ENCODE assay signal across 27 cellular contexts in the genomic region with DNA sequence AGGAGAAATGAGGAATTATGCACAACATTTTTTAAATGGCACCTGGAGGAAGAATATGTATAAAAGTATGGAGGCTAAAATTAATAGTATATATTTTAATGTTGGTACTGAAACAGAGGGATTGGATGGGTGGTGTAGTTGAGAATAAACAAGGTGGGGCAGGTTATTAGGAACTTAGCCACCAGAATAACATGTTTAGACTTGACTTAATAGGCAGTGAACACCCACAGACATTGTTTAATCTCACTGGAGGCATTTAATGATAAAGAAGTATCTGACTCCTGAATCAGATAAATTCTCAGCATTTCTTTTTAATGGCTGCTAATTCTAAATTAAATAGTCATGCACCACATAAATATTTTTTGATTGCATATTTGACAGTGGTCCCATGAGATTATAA.
DNase-seq lines count a peak whose midpoint lies in the region; ATAC-seq, FAIRE-seq and TF ChIP-seq lines count a peak whose summit lies in the region.
"Had no signal": no experiment of that assay in that cellular context is flagged by ENCODE, and none has a peak within 500 bp of the region (broad histone marks: within the 10 kb centered on the region; RNA-seq: fewer than 3 reads in every experiment).

No MANE protein-coding gene starts in this region.

- in situ Hi-C loops in mammary epithelial cell (cut with MboI; ENCODE audit: low sequenced_read_pairs in 2 of 2): no loop called here

- H3K79me2 ChIP-seq in mammary epithelial cell (ENCODE audit: insufficient read depth, low read length) (no peaks in the 10 kb centered on the region), keratinocyte (ENCODE audit: control insufficient read depth, insufficient read depth, low read length) (no peaks in the 10 kb centered on the region)

- no TSS peak for BruUV-seq in mammary epithelial cell (replicated peaks; lab: Mats Ljungman, UMichigan)
- no TSS peak for BruUV-seq in MCF 10A (replicated peaks; lab: Mats Ljungman, UMichigan)

- H3K9me1 ChIP-seq in keratinocyte (ENCODE audit: control insufficient read depth, extremely low read depth, insufficient read depth, low read length): no peaks in the 10 kb centered on the region

- no peak overlapping the region for H2AFZ ChIP-seq in mammary epithelial cell (ENCODE audit: low read depth, low read length)
- H2AFZ ChIP-seq in keratinocyte (ENCODE audit: control insufficient read depth, low read length): no peak overlapping the region

- H3K27me3 Mint-ChIP-seq in MCF 10A (ENCODE audit: insufficient read depth, unreplicated experiment): no peaks in the 10 kb centered on the region
- H3K27me3 Mint-ChIP-seq: CD4-positive, alpha-beta T cell; CD8-positive, alpha-beta memory T cell had no signal

- peak overlapping the region; percentile 26 for H3K27ac ChIP-seq in mammary epithelial cell (ENCODE audit: insufficient read depth, low read depth, low read length)
- H3K27ac ChIP-seq in RWPE2 (ENCODE audit: poor library complexity, severe bottlenecking): no peak overlapping the region
- H3K27ac ChIP-seq in epithelial cell of prostate: peak overlapping the region; percentile 8
- H3K27ac ChIP-seq in keratinocyte (ENCODE audit: control insufficient read depth, insufficient read depth, low read length): no peak overlapping the region
- H3K27ac ChIP-seq: BLaER1 treated with 17β-estradiol and CSF1 and Interleukin-3, amounts not matched to agents 10 nM and 100 nM had no signal

- dilution Hi-C loops in mammary epithelial cell (cut with HindIII; ENCODE audit: low sequenced_read_pairs) (no loop called here), keratinocyte (cut with MboI; ENCODE audit: extremely low pct_ligation_motif_present, low sequenced_read_pairs) (loop anchor here (25.0 kb wide), 1 partner anchor 495 kb away; no protein-coding TSS in a partner anchor)

- CTCF ChIA-PET in mammary epithelial cell (lab: Charles Lee; ENCODE audit: low non-redundant PET) (no interaction called here), MCF 10A (lab: Yijun Ruan, JAX) (no interaction called here)

- H3K4me1 Mint-ChIP-seq in MCF 10A (ENCODE audit: insufficient read depth, unreplicated experiment): peaks cover 14% of the 10 kb centered on the region
- H3K4me1 Mint-ChIP-seq: CD14-positive monocyte; CD8-positive, alpha-beta memory T cell had no signal

- peak; percentile 13 for FAIRE-seq in keratinocyte (lab: Jason Lieb, UNC)
- FAIRE-seq: D721Med, GM12878, GM19239, H1 had no signal

- intact Hi-C loops in mammary epithelial cell (cut with micrococcal nuclease) (loop anchor here (5.0 kb wide), 1 partner anchor 75 kb away; no protein-coding TSS in a partner anchor), MCF 10A (cut with micrococcal nuclease) (no loop called here)

- no peaks in the 10 kb centered on the region for H3K36me3 ChIP-seq in mammary epithelial cell (ENCODE audit: insufficient read depth, low read length)
- H3K36me3 ChIP-seq in RWPE2 (ENCODE audit: low read depth): no peaks in the 10 kb centered on the region
- no peaks in the 10 kb centered on the region for H3K36me3 ChIP-seq in keratinocyte (ENCODE audit: control insufficient read depth in 2 of 2, extremely low read depth in 1 of 2, insufficient read depth in 2 of 2, low read length in 2 of 2)
- H3K36me3 ChIP-seq: BE2C; BLaER1 treated with 17β-estradiol and CSF1 and Interleukin-3, amounts not matched to agents 10 nM and 100 nM had no signal

- POLR2A ChIA-PET in MCF 10A (lab: Yijun Ruan, JAX): no interaction called here

- H3K4me3 ChIP-seq in mammary epithelial cell (replicated peaks in 1 of 3; ENCODE audit: insufficient read depth in 1 of 3, low read depth in 2 of 3, low read length in 3 of 3) (no peak overlapping the region), RWPE2 (ENCODE audit: severe bottlenecking) (no peak overlapping the region), keratinocyte (ENCODE audit: control insufficient read depth in 2 of 3, extremely low read depth in 1 of 3, insufficient read depth in 2 of 3, low read depth in 1 of 3, low read length in 3 of 3) (no peak overlapping the region)
- H3K4me3 ChIP-seq: A549; BLaER1 treated with 17β-estradiol and CSF1 and Interleukin-3, amounts not matched to agents 10 nM and 100 nM; GM12878 had no signal

- H3K27ac Mint-ChIP-seq in MCF 10A (ENCODE audit: low read depth, unreplicated experiment): no peak overlapping the region
- H3K27ac Mint-ChIP-seq: CD14-positive monocyte; CD4-positive, alpha-beta T cell; CD8-positive, alpha-beta memory T cell had no signal

- 0 out of 3 replicates have a peak, but pooled peaks have one; percentile 31 for ATAC-seq in RWPE2 (ENCODE audit: low read depth)
- ATAC-seq: A549, GM12878 had no signal

- peak; percentile 46 for DNase-seq in mammary epithelial cell
- no peak for DNase-seq in MCF 10A (ENCODE audit: unreplicated experiment)
- no peak for DNase-seq in RWPE2 (ENCODE audit: low spot score)
- peak; percentile 14 for DNase-seq in epithelial cell of prostate (ENCODE audit: low read depth, low spot score)
- DNase-seq in keratinocyte (ENCODE audit: low read depth, low spot score): peak; percentile 48
- DNase-seq in activated naive CD4-positive, alpha-beta T cell treated with anti-CD3 and anti-CD28 coated beads, Interleukin-2, amount 50 U/mL, for 16 hours: no peak
- no peak for DNase-seq in KG1 (lab: John Stamatoyannopoulos, UW)
- DNase-seq in stimulated activated CD4-positive, alpha-beta T cell treated with anti-CD3 and anti-CD28 coated beads, Interleukin-4, amount 100 ng/mL, for 24 hours: no peak
- DNase-seq: 8988T; ACHN; AML-193; BE2C; CD4-positive, alpha-beta T cell; CD8-positive, alpha-beta memory T cell; DMS 273 treated with DMSO at 0.1 percent for 48 hours; DMS79; EL; GDM1; H7; HCEC 1CT had no signal

- H3K27me3 ChIP-seq in mammary epithelial cell (ENCODE audit: insufficient read depth, low read length) (no peaks in the 10 kb centered on the region), RWPE2 (ENCODE audit: insufficient read depth, poor library complexity, severe bottlenecking) (no peaks in the 10 kb centered on the region), keratinocyte (ENCODE audit: control insufficient read depth, extremely low read depth, insufficient read depth, low read length) (no peaks in the 10 kb centered on the region)
- H3K27me3 ChIP-seq: BE2C; BLaER1 treated with 17β-estradiol and CSF1 and Interleukin-3, amounts not matched to agents 10 nM and 100 nM had no signal

- no peak overlapping the region for H3K4me3 Mint-ChIP-seq in MCF 10A (ENCODE audit: unreplicated experiment)
- H3K4me3 Mint-ChIP-seq: CD14-positive monocyte; CD4-positive, alpha-beta T cell; CD8-positive, alpha-beta memory T cell had no signal

- no peaks in the 10 kb centered on the region for H3K9me3 Mint-ChIP-seq in MCF 10A (ENCODE audit: unreplicated experiment)
- H3K9me3 Mint-ChIP-seq: CD4-positive, alpha-beta T cell had no signal

- H3K4me1 ChIP-seq in mammary epithelial cell (ENCODE audit: insufficient read depth, low read length) (peaks cover 19% of the 10 kb centered on the region), RWPE2 (ENCODE audit: insufficient read depth, poor library complexity, severe bottlenecking) (peaks cover 18% of the 10 kb centered on the region), keratinocyte (ENCODE audit: control insufficient read depth, extremely low read depth, insufficient read depth, low read length) (peaks cover 27% of the 10 kb centered on the region)
- H3K4me1 ChIP-seq: BE2C; BLaER1 treated with 17β-estradiol and CSF1 and Interleukin-3, amounts not matched to agents 10 nM and 100 nM had no signal

- H3K9me3 ChIP-seq in mammary epithelial cell (replicated peaks; ENCODE audit: insufficient read depth, low read length) (no peaks in the 10 kb centered on the region), RWPE2 (ENCODE audit: severe bottlenecking) (no peaks in the 10 kb centered on the region), keratinocyte (ENCODE audit: control insufficient read depth, low read depth, low read length) (no peaks in the 10 kb centered on the region)
- H3K9me3 ChIP-seq: A549; BE2C; BLaER1 treated with 17β-estradiol and CSF1 and Interleukin-3, amounts not matched to agents 10 nM and 100 nM had no signal

- no peaks in the 10 kb centered on the region for H3K36me3 Mint-ChIP-seq in MCF 10A (ENCODE audit: insufficient read depth, unreplicated experiment)
- H3K36me3 Mint-ChIP-seq: CD14-positive monocyte; CD8-positive, alpha-beta memory T cell had no signal

- H4K20me1 ChIP-seq in mammary epithelial cell (ENCODE audit: insufficient read depth, low read length) (no peaks in the 10 kb centered on the region), keratinocyte (ENCODE audit: control insufficient read depth, extremely low read depth, insufficient read depth, low read length) (no peaks in the 10 kb centered on the region)
- H4K20me1 ChIP-seq: BLaER1 treated with 17β-estradiol and CSF1 and Interleukin-3, amounts not matched to agents 10 nM and 100 nM had no signal

- TF ChIP-seq CTCF in mammary epithelial cell (conservative IDR thresholded peaks at IDR 0.05 in 1 of 2, IDR thresholded peaks at IDR 0.05 in 1 of 2; ENCODE audit: extremely low read depth in 1 of 2, insufficient read depth in 1 of 2, low read depth in 1 of 2, low read length in 2 of 2): no peak
- TF ChIP-seq CTCF in MCF 10A (IDR thresholded peaks at IDR 0.05; ENCODE audit: unreplicated experiment): no peak
- no peak for TF ChIP-seq CTCF in RWPE2 (IDR thresholded peaks at IDR 0.05; ENCODE audit: poor library complexity, severe bottlenecking)
- no peak for TF ChIP-seq CTCF in keratinocyte (optimal IDR thresholded peaks at IDR 0.05 in 1 of 3, IDR thresholded peaks at IDR 0.05 in 1 of 3, conservative IDR thresholded peaks at IDR 0.05 in 1 of 3; ENCODE audit: extremely low read depth in 1 of 3, insufficient read depth in 2 of 3, low read length in 3 of 3)

- no peak overlapping the region for H3K9ac ChIP-seq in mammary epithelial cell (ENCODE audit: insufficient read depth, low read length)
- H3K9ac ChIP-seq in keratinocyte (ENCODE audit: control insufficient read depth, extremely low read depth, insufficient read depth, low read length): no peak overlapping the region
- H3K9ac ChIP-seq: BLaER1 treated with 17β-estradiol and CSF1 and Interleukin-3, amounts not matched to agents 10 nM and 100 nM had no signal

- H3K4me2 ChIP-seq in mammary epithelial cell (ENCODE audit: insufficient read depth, low read depth, low read length) (no peak overlapping the region), keratinocyte (ENCODE audit: control insufficient read depth, extremely low read depth, insufficient read depth, low read depth, low read length) (peak overlapping the region; percentile 29)
- H3K4me2 ChIP-seq: A549; BLaER1 treated with 17β-estradiol and CSF1 and Interleukin-3, amounts not matched to agents 10 nM and 100 nM had no signal

Comparison
In these comparisons a context has a peak if more than half of its experiments do, and no peak if none do; other contexts are left out.
1. DNase-seq: peak in mammary epithelial cell (single experiment), epithelial cell of prostate (single experiment) and keratinocyte (single experiment); none in MCF 10A (single experiment), RWPE2 (single experiment), activated naive CD4-positive, alpha-beta T cell treated with anti-CD3 and anti-CD28 coated beads, Interleukin-2, amount 50 U/mL, for 16 hours (single experiment), KG1 (single experiment) and stimulated activated CD4-positive, alpha-beta T cell treated with anti-CD3 and anti-CD28 coated beads, Interleukin-4, amount 100 ng/mL, for 24 hours (single experiment).
2. H3K27ac ChIP-seq: peak in mammary epithelial cell (single experiment) and epithelial cell of prostate (single experiment); none in RWPE2 (single experiment) and keratinocyte (single experiment).